Comparison of ENCODE assay signal across 16 cellular contexts in genomic region chr18:74115046-74115445, GRCh38. TPM values are rescaled to one million over a fixed set of nuclear protein-coding genes. Genes with fewer than 3 reads are reported as not detected.
DNase-seq lines count a peak whose midpoint lies in the region; ATAC-seq and TF ChIP-seq lines count a peak whose summit lies in the region.
"Had no signal": no experiment of that assay in that cellular context is flagged by ENCODE, and none has a peak within 500 bp of the region (broad histone marks: within the 10 kb centered on the region; RNA-seq: fewer than 3 reads in every experiment).

No MANE protein-coding gene starts in this region.

- H3K36me3 ChIP-seq in endodermal cell (ENCODE audit: control insufficient read depth, insufficient read depth, low read length), result no peaks in the 10 kb centered on the region
- no peaks in the 10 kb centered on the region for H3K36me3 ChIP-seq in mesendoderm (ENCODE audit: control insufficient read depth, insufficient read depth, low read length)
- H3K36me3 ChIP-seq: gastroesophageal sphincter, suprapubic skin had no signal

- H2AK5ac ChIP-seq in mesendoderm (ENCODE audit: low read length), result no peak overlapping the region

- peak overlapping the region; percentile 52 for H3K4ac ChIP-seq in mesendoderm (ENCODE audit: low read depth, low read length)

- no peak overlapping the region for H4K5ac ChIP-seq in mesendoderm (ENCODE audit: low read length)

- no peaks in the 10 kb centered on the region for H3K79me1 ChIP-seq in mesendoderm (ENCODE audit: low read length)

- H3K27me3 ChIP-seq in endodermal cell (ENCODE audit: control insufficient read depth, insufficient read depth, low read length, poor library complexity, severe bottlenecking), result no peaks in the 10 kb centered on the region
- H3K27me3 ChIP-seq in mesendoderm (ENCODE audit: insufficient read depth, low read length, poor library complexity), result no peaks in the 10 kb centered on the region
- H3K27me3 ChIP-seq: gastroesophageal sphincter, suprapubic skin had no signal

- H3K9me3 Mint-ChIP-seq in endodermal cell, result peaks cover 6% of the 10 kb centered on the region
- peaks cover 6 to 12% of the 10 kb centered on the region in 2 donors for H3K9me3 Mint-ChIP-seq in stimulated activated naive CD8-positive, alpha-beta T cell treated with anti-CD3 and anti-CD28 coated beads, Interleukin-15, amount 100 ng/mL, for 72 hours

- no peak overlapping the region for H3K56ac ChIP-seq in mesendoderm (ENCODE audit: low read length)

- no peak overlapping the region for H3K4me2 ChIP-seq in mesendoderm (ENCODE audit: low read length)

- no peaks in the 10 kb centered on the region for H3K4me1 ChIP-seq in endodermal cell (ENCODE audit: control insufficient read depth, insufficient read depth, low read length)
- no peaks in the 10 kb centered on the region for H3K4me1 ChIP-seq in mesendoderm (ENCODE audit: control insufficient read depth, low read depth, low read length)
- H3K4me1 ChIP-seq: gastroesophageal sphincter, suprapubic skin had no signal

- H3K27me3 Mint-ChIP-seq in endodermal cell (ENCODE audit: insufficient read depth) (no peaks in the 10 kb centered on the region), T-helper 17 cell (peaks cover 14% of the 10 kb centered on the region)
- H3K27me3 Mint-ChIP-seq in stimulated activated naive CD8-positive, alpha-beta T cell treated with anti-CD3 and anti-CD28 coated beads, Interleukin-15, amount 100 ng/mL, for 72 hours, result no peaks in the 10 kb centered on the region

- ATAC-seq in stimulated activated naive CD8-positive, alpha-beta T cell treated with anti-CD3 and anti-CD28 coated beads, Interleukin-15, amount 100 ng/mL, for 72 hours, result no peak
- no peak for ATAC-seq in T-helper 17 cell
- ATAC-seq: activated CD4-positive, CD25-positive, alpha-beta regulatory T cell treated with anti-CD3 and anti-CD28 coated beads, Interleukin-2, amount 50 U/mL, for 24 hours; activated CD8-positive, alpha-beta memory T cell treated with anti-CD3 and anti-CD28 coated beads, Interleukin-2, amount 10 ng/mL, durations not matched to agents 7 days and 5 days; gastroesophageal sphincter had no signal

- H2BK120ac ChIP-seq in mesendoderm (ENCODE audit: low read depth, low read length), result no peak overlapping the region

- no peak overlapping the region for H2BK5ac ChIP-seq in mesendoderm (ENCODE audit: low read length)

- DNase-seq in AG08395 (ENCODE audit: low spot score), result peak; percentile 38
- peak; percentile 35 for DNase-seq in M059J (ENCODE audit: low read depth)
- DNase-seq in endodermal cell, result no peak
- no peak for DNase-seq in mesendoderm
- no peak for DNase-seq in COLO668 (lab: John Stamatoyannopoulos, UW; ENCODE audit: unreplicated experiment)
- no peak for DNase-seq in GF-D8 (lab: John Stamatoyannopoulos, UW)
- no peak for DNase-seq in stimulated activated naive CD8-positive, alpha-beta T cell treated with anti-CD3 and anti-CD28 coated beads, Interleukin-15, amount 100 ng/mL, for 72 hours
- no peak for DNase-seq in T-helper 17 cell
- DNase-seq: activated CD8-positive, alpha-beta memory T cell treated with anti-CD3 and anti-CD28 coated beads, Interleukin-2, amount 10 ng/mL, durations not matched to agents 7 days and 5 days; activated effector memory CD4-positive, alpha-beta T cell treated with anti-CD3 and anti-CD28 coated beads, Interleukin-2, amount 50 U/mL, for 16 hours; NCI-H2029 treated with DMSO at 0.1 percent for 48 hours; posterior cingulate gyrus had no signal

- H3K36me3 Mint-ChIP-seq in endodermal cell (ENCODE audit: low read depth) (no peaks in the 10 kb centered on the region), T-helper 17 cell (ENCODE audit: low read depth) (peaks cover 3% of the 10 kb centered on the region)
- H3K36me3 Mint-ChIP-seq: activated CD8-positive, alpha-beta memory T cell treated with anti-CD3 and anti-CD28 coated beads, Interleukin-2, amount 10 ng/mL, durations not matched to agents 7 days and 5 days had no signal

- H3K79me2 ChIP-seq in mesendoderm (ENCODE audit: control insufficient read depth, insufficient read depth, low read length), result no peaks in the 10 kb centered on the region

- H3K27ac Mint-ChIP-seq in endodermal cell (peak overlapping the region; percentile 37), T-helper 17 cell (no peak overlapping the region)
- H3K27ac Mint-ChIP-seq in stimulated activated naive CD8-positive, alpha-beta T cell treated with anti-CD3 and anti-CD28 coated beads, Interleukin-15, amount 100 ng/mL, for 72 hours, result no peak overlapping the region
- H3K27ac Mint-ChIP-seq: activated CD8-positive, alpha-beta memory T cell treated with anti-CD3 and anti-CD28 coated beads, Interleukin-2, amount 10 ng/mL, durations not matched to agents 7 days and 5 days had no signal

- H3K9ac ChIP-seq in endodermal cell (ENCODE audit: extremely low read depth, low read length, poor library complexity, severe bottlenecking) (no peak overlapping the region), mesendoderm (ENCODE audit: low read length) (no peak overlapping the region)

- no peak overlapping the region for H3K27ac ChIP-seq in endodermal cell (ENCODE audit: low read depth, low read length)
- no peak overlapping the region for H3K27ac ChIP-seq in mesendoderm (ENCODE audit: low read depth, low read length)
- H3K27ac ChIP-seq: gastroesophageal sphincter, RWPE1, suprapubic skin had no signal

- H4K8ac ChIP-seq in mesendoderm (ENCODE audit: low read depth, low read length), result no peak overlapping the region

- H3K4me3 ChIP-seq in endodermal cell (ENCODE audit: low read length), result no peak overlapping the region
- H3K4me3 ChIP-seq in mesendoderm (ENCODE audit: low read length), result no peak overlapping the region
- H3K4me3 ChIP-seq: gastroesophageal sphincter, suprapubic skin had no signal

- H3K4me1 Mint-ChIP-seq in endodermal cell, result peaks cover 9% of the 10 kb centered on the region
- peaks cover 24% of the 10 kb centered on the region for H3K4me1 Mint-ChIP-seq in stimulated activated naive CD8-positive, alpha-beta T cell treated with anti-CD3 and anti-CD28 coated beads, Interleukin-15, amount 100 ng/mL, for 72 hours
- H3K4me1 Mint-ChIP-seq in T-helper 17 cell, result no peaks in the 10 kb centered on the region

- no peak for TF ChIP-seq CTCF in endodermal cell (conservative IDR thresholded peaks at IDR 0.05)

- H3K4me3 Mint-ChIP-seq in endodermal cell, result no peak overlapping the region
- no peak overlapping the region for H3K4me3 Mint-ChIP-seq in stimulated activated naive CD8-positive, alpha-beta T cell treated with anti-CD3 and anti-CD28 coated beads, Interleukin-15, amount 100 ng/mL, for 72 hours
- no peak overlapping the region for H3K4me3 Mint-ChIP-seq in T-helper 17 cell
- H3K4me3 Mint-ChIP-seq: activated CD8-positive, alpha-beta memory T cell treated with anti-CD3 and anti-CD28 coated beads, Interleukin-2, amount 10 ng/mL, durations not matched to agents 7 days and 5 days had no signal

- H3K9me3 ChIP-seq in endodermal cell (ENCODE audit: control insufficient read depth, low read length) (peaks cover 8% of the 10 kb centered on the region), T-helper 17 cell (ENCODE audit: control insufficient read depth, low read length, poor library complexity, severe bottlenecking) (no peaks in the 10 kb centered on the region)
- H3K9me3 ChIP-seq: suprapubic skin had no signal

- H2BK15ac ChIP-seq in mesendoderm (replicated peaks; ENCODE audit: low read depth), result no peak overlapping the region

- no peak overlapping the region for H3K18ac ChIP-seq in mesendoderm (ENCODE audit: low read length)

- H3K23ac ChIP-seq in mesendoderm (ENCODE audit: low read length), result no peak overlapping the region

- WGBS in endodermal cell (ENCODE audit: insufficient coverage in 1 of 2, insufficient read length in 1 of 2), 2 experiments, result 81 to 85% methylated on average over 2 to 4 of the region's 4 CpGs
- no CpG with 5 or more reads among the region's 4 CpGs for WGBS in mesendoderm (ENCODE audit: extremely low coverage, insufficient coverage, low lambda C conversion rate)

RNA-seq across cellular contexts. Expression of gene FBXO15, which starts 32.6 kb away (rescaled TPM):
- 0.17 and 0.71 TPM in 2 replicates for total RNA-seq in M059J (2014; rRNA removed; shearing (Covaris generic))
- total RNA-seq in endodermal cell (1 to 10 TPM; 1.3 to 3.0 TPM), T-helper 17 cell (under 1 TPM; 0.63 to 0.75 TPM)
- polyA plus RNA-seq in endodermal cell (2013, experiment 1 of 2), result 4.7 TPM
- 3.5 TPM for polyA plus RNA-seq in endodermal cell (2013, experiment 2 of 2)
- polyA plus RNA-seq in mesendoderm (2013, experiment 1 of 2), result 0.37 TPM
- 0.49 TPM for polyA plus RNA-seq in mesendoderm (2013, experiment 2 of 2)

RNA-seq across cellular contexts. Expression of gene TIMM21, which starts 33.3 kb away (rescaled TPM):
- total RNA-seq in M059J (2014; rRNA removed; shearing (Covaris generic)), result 45.3 and 54.2 TPM in 2 replicates
- total RNA-seq in endodermal cell (10 to 100 TPM; 28.8 to 30.2 TPM), T-helper 17 cell (10 to 100 TPM; 10.3 to 12.1 TPM)
- polyA plus RNA-seq in endodermal cell (2013, experiment 1 of 2), result 45.6 TPM
- 42.8 TPM for polyA plus RNA-seq in endodermal cell (2013, experiment 2 of 2)
- polyA plus RNA-seq in mesendoderm (2013, experiment 1 of 2), result 32.9 TPM
- 31.8 TPM for polyA plus RNA-seq in mesendoderm (2013, experiment 2 of 2)

Comparison
In these comparisons a context has a peak if more than half of its experiments do, and no peak if none do; other contexts are left out.
1. DNase-seq: peak in AG08395 (single experiment) and M059J (single experiment); none in endodermal cell (single experiment), mesendoderm (single experiment), COLO668 (single experiment), GF-D8 (single experiment), stimulated activated naive CD8-positive, alpha-beta T cell treated with anti-CD3 and anti-CD28 coated beads, Interleukin-15, amount 100 ng/mL, for 72 hours (0 of 2) and T-helper 17 cell (0 of 3).